Comparison of ENCODE assay signal across 17 cellular contexts in genomic region chr17:12431188-12431587, GRCh38.
DNase-seq lines count a peak whose midpoint lies in the region; ATAC-seq and TF ChIP-seq lines count a peak whose summit lies in the region.
"Had no signal": no experiment of that assay in that cellular context is flagged by ENCODE, and none has a peak within 500 bp of the region (broad histone marks: within the 10 kb centered on the region; RNA-seq: fewer than 3 reads in every experiment).

No MANE protein-coding gene starts in this region.

- no peaks in the 10 kb centered on the region for H3K4me1 Mint-ChIP-seq in mesothelial cell of epicardium
- H3K4me1 Mint-ChIP-seq in CD8-positive, alpha-beta T cell (ENCODE audit: low read depth), result no peaks in the 10 kb centered on the region

- DNase-seq in GM12864 (ENCODE audit: low read depth), result peak; percentile 76
- DNase-seq in UCSD-AML1 (lab: John Stamatoyannopoulos, UW; ENCODE audit: unreplicated experiment), result no peak
- no peak for DNase-seq in mesothelial cell of epicardium (ENCODE audit: low spot score in 2 of 2, unreplicated experiment in 2 of 2)
- no peak for DNase-seq in CD8-positive, alpha-beta T cell
- no peak for DNase-seq in left colon
- DNase-seq: activated CD4-positive, alpha-beta T cell treated with anti-CD3 and anti-CD28 coated beads, Interleukin-2, amount 50 U/mL, for 1 hour; activated naive CD4-positive, alpha-beta T cell treated with anti-CD3 and anti-CD28 coated beads for 36 hours; EL; gastrocnemius medialis; NCI-H82; psoas muscle; stimulated activated CD4-positive, alpha-beta T cell treated with anti-CD3 and anti-CD28 coated beads, Interleukin-4, amount 100 ng/mL, for 1 hour; SW 1271 had no signal

- no peaks in the 10 kb centered on the region for H3K27me3 Mint-ChIP-seq in mesothelial cell of epicardium (ENCODE audit: low read depth)
- H3K27me3 Mint-ChIP-seq in CD8-positive, alpha-beta T cell (ENCODE audit: low read depth), result no peaks in the 10 kb centered on the region

- no peaks in the 10 kb centered on the region for H3K36me3 ChIP-seq in CD8-positive, alpha-beta T cell (ENCODE audit: insufficient read depth, low read length)
- H3K36me3 ChIP-seq: gastrocnemius medialis had no signal

- POLR2A ChIA-PET in CD8-positive, alpha-beta T cell (lab: Charles Lee), result no interaction called here

- ATAC-seq in GM19328 (IDR thresholded peaks at IDR 0.05; ENCODE audit: unreplicated experiment) (peak; percentile 91), HG02642 (IDR thresholded peaks at IDR 0.05; ENCODE audit: poor library complexity, unreplicated experiment) (peak; percentile 88), HG03378 (IDR thresholded peaks at IDR 0.05; ENCODE audit: unreplicated experiment) (peak; percentile 88), left colon (no peak)
- no peak for ATAC-seq in CD8-positive, alpha-beta T cell
- ATAC-seq: gastrocnemius medialis, psoas muscle had no signal

- H3K36me3 Mint-ChIP-seq in mesothelial cell of epicardium, result no peaks in the 10 kb centered on the region
- H3K36me3 Mint-ChIP-seq in CD8-positive, alpha-beta T cell, result no peaks in the 10 kb centered on the region

- no peak overlapping the region for H3K4me3 Mint-ChIP-seq in mesothelial cell of epicardium
- no peak overlapping the region for H3K4me3 Mint-ChIP-seq in CD8-positive, alpha-beta T cell
- H3K4me3 Mint-ChIP-seq: activated naive CD4-positive, alpha-beta T cell treated with anti-CD3 and anti-CD28 coated beads for 36 hours had no signal

- CTCF ChIA-PET in CD8-positive, alpha-beta T cell (lab: Charles Lee), result no interaction called here

- H3K27me3 ChIP-seq in CD8-positive, alpha-beta T cell (ENCODE audit: insufficient read depth, low read length), result no peaks in the 10 kb centered on the region
- H3K27me3 ChIP-seq: gastrocnemius medialis had no signal

- H3K27ac Mint-ChIP-seq in mesothelial cell of epicardium, result no peak overlapping the region
- H3K27ac Mint-ChIP-seq in CD8-positive, alpha-beta T cell, result no peak overlapping the region
- H3K27ac Mint-ChIP-seq: activated naive CD4-positive, alpha-beta T cell treated with anti-CD3 and anti-CD28 coated beads for 36 hours had no signal

- TF ChIP-seq CTCF in GM12864 (IDR thresholded peaks at IDR 0.05; ENCODE audit: low read depth, low read length, missing control alignments) (no peak), mesothelial cell of epicardium (IDR thresholded peaks at IDR 0.05; ENCODE audit: unreplicated experiment) (no peak)
- TF ChIP-seq CTCF in CD8-positive, alpha-beta T cell (IDR thresholded peaks at IDR 0.05), result no peak

- no peaks in the 10 kb centered on the region for H3K4me1 ChIP-seq in CD8-positive, alpha-beta T cell (ENCODE audit: insufficient read depth, low read length)
- H3K4me1 ChIP-seq: gastrocnemius medialis, psoas muscle had no signal

- no peak overlapping the region for H3K27ac ChIP-seq in CD8-positive, alpha-beta T cell (ENCODE audit: low read depth, low read length)
- H3K27ac ChIP-seq: gastrocnemius medialis, psoas muscle had no signal

- H3K9me3 ChIP-seq in CD8-positive, alpha-beta T cell (ENCODE audit: low read length), result no peaks in the 10 kb centered on the region
- H3K9me3 ChIP-seq: gastrocnemius medialis, psoas muscle had no signal

- no peaks in the 10 kb centered on the region for H3K9me3 Mint-ChIP-seq in mesothelial cell of epicardium
- peaks cover 13% of the 10 kb centered on the region for H3K9me3 Mint-ChIP-seq in CD8-positive, alpha-beta T cell

- no peak overlapping the region; the same call in 1 of the 2 replicates for H3K4me3 ChIP-seq in GM12864 (ENCODE audit: low read depth, low read length)
- H3K4me3 ChIP-seq in CD8-positive, alpha-beta T cell (ENCODE audit: low read depth, low read length), result no peak overlapping the region
- H3K4me3 ChIP-seq: gastrocnemius medialis, lung, psoas muscle had no signal

- intact Hi-C loops in CD8-positive, alpha-beta T cell (cut with DNase I, micrococcal nuclease), result no loop called here
- intact Hi-C loops in left colon (cut with DNase I, micrococcal nuclease), result no loop called here

Comparison
In these comparisons a context has a peak if more than half of its experiments do, and no peak if none do; other contexts are left out.
1. ATAC-seq: peak in GM19328 (single experiment), HG02642 (single experiment) and HG03378 (single experiment); none in CD8-positive, alpha-beta T cell (single experiment) and left colon (single experiment).